In genomic region chr3:43013256-43013655, GRCh38 we compare ENCODE assay signal across 16 cellular contexts. TPM values are rescaled to one million over a fixed set of nuclear protein-coding genes. Genes with fewer than 3 reads are reported as not detected.
DNase-seq lines count a peak whose midpoint lies in the region; TF ChIP-seq lines count a peak whose summit lies in the region.
"Had no signal": no experiment of that assay in that cellular context is flagged by ENCODE, and none has a peak within 500 bp of the region (broad histone marks: within the 10 kb centered on the region; RNA-seq: fewer than 3 reads in every experiment).

No MANE protein-coding gene starts in this region.

- TF ChIP-seq CTCF in MM.1S (IDR thresholded peaks at IDR 0.05; ENCODE audit: low read length) (no peak), chondrocyte (IDR thresholded peaks at IDR 0.05) (no peak)

- H3K4me3 ChIP-seq in CD8-positive, alpha-beta memory T cell (ENCODE audit: low read length) = peak overlapping the region; percentile 30
- H3K4me3 ChIP-seq in MM.1S (ENCODE audit: low read length) (no peak overlapping the region), trophoblast cell (ENCODE audit: low read depth, low read length) (peak overlapping the region; percentile 10)
- H3K4me3 ChIP-seq: GM23248 had no signal

- H2BK5ac ChIP-seq in trophoblast cell (ENCODE audit: low read depth, low read length, poor library complexity) = no peak overlapping the region

- DNase-seq in SKM-1 treated with dmso at 0.1 percent for 144 hours (lab: John Stamatoyannopoulos, UW; ENCODE audit: unreplicated experiment) (peak; percentile 76), SKM-1 (lab: John Stamatoyannopoulos, UW; ENCODE audit: unreplicated experiment) (no peak), MM.1S (no peak), trophoblast cell (no peak), C1 segment of cervical spinal cord (lab: John Stamatoyannopoulos, UW) (no peak), chondrocyte (ENCODE audit: low spot score) (no peak), putamen (ENCODE audit: low spot score) (no peak)
- DNase-seq in CD8-positive, alpha-beta memory T cell = peak in 2 of 5 donors; percentile 12 to 52
- DNase-seq: GM23248, KG1, NCI-H1048, NCI-H1436, NCI-H1930, NCI-H526 had no signal

- H3K23ac ChIP-seq in trophoblast cell (ENCODE audit: low read length) = no peak overlapping the region

- no peak overlapping the region for H3K4ac ChIP-seq in trophoblast cell (ENCODE audit: low read depth, low read length)

- CTCF ChIA-PET in CD8-positive, alpha-beta memory T cell (lab: Charles Lee) = no interaction called here

- H4K8ac ChIP-seq in trophoblast cell (ENCODE audit: low read depth, low read length) = no peak overlapping the region

- H3K9me3 Mint-ChIP-seq in CD8-positive, alpha-beta memory T cell = peaks cover 0 to 6% (median 3%) of the 10 kb centered on the region in 5 donors
- no peaks in the 10 kb centered on the region for H3K9me3 Mint-ChIP-seq in chondrocyte (ENCODE audit: low read depth)

- no peak overlapping the region for H3K4me2 ChIP-seq in MM.1S (ENCODE audit: low read depth, low read length)
- no peak overlapping the region for H3K4me2 ChIP-seq in trophoblast cell (ENCODE audit: low read length)

- H2AFZ ChIP-seq in MM.1S (ENCODE audit: low read length) = 0 out of 2 replicates have a peak overlapping the region, but pooled peaks have one; percentile 31
- no peak overlapping the region for H2AFZ ChIP-seq in trophoblast cell (ENCODE audit: insufficient read depth, low read length, poor library complexity)
- H2AFZ ChIP-seq: GM23248 had no signal

- no peaks in the 10 kb centered on the region for H3K79me1 ChIP-seq in trophoblast cell (ENCODE audit: low read length)

- H3K79me2 ChIP-seq in MM.1S (ENCODE audit: low read length) (no peaks in the 10 kb centered on the region), trophoblast cell (ENCODE audit: control insufficient read depth, insufficient read depth, low read length, poor library complexity) (no peaks in the 10 kb centered on the region)

- peak overlapping the region; percentile 48 for H3K27ac ChIP-seq in CD8-positive, alpha-beta memory T cell (ENCODE audit: low read depth, low read length)
- H3K27ac ChIP-seq in MM.1S (ENCODE audit: low read length) = no peak overlapping the region
- no peak overlapping the region for H3K27ac ChIP-seq in trophoblast cell (ENCODE audit: low read depth, low read length)
- H3K27ac ChIP-seq: 22Rv1, GM23248 had no signal

- no peaks in the 10 kb centered on the region for H3K9me2 ChIP-seq in MM.1S (replicated peaks; ENCODE audit: insufficient read depth, low read length)

- peaks cover 0 to 2% (median 0%) of the 10 kb centered on the region in 3 donors for H3K4me1 Mint-ChIP-seq in CD8-positive, alpha-beta memory T cell
- H3K4me1 Mint-ChIP-seq in chondrocyte (ENCODE audit: low read depth) = no peaks in the 10 kb centered on the region

- no peak overlapping the region for H3K27ac Mint-ChIP-seq in CD8-positive, alpha-beta memory T cell
- H3K27ac Mint-ChIP-seq in chondrocyte (ENCODE audit: unreplicated experiment) = no peak overlapping the region

- H3F3A ChIP-seq in MM.1S (ENCODE audit: insufficient read depth, low read length) = no peaks in the 10 kb centered on the region

- no peak overlapping the region for H4K12ac ChIP-seq in trophoblast cell (ENCODE audit: low read depth, low read length)

- POLR2A ChIA-PET in CD8-positive, alpha-beta memory T cell (lab: Charles Lee) = no interaction called here

- no peaks in the 10 kb centered on the region for H3K27me3 ChIP-seq in CD8-positive, alpha-beta memory T cell (ENCODE audit: insufficient read depth, low read length, poor library complexity, severe bottlenecking)
- H3K27me3 ChIP-seq in MM.1S (replicated peaks; ENCODE audit: insufficient read depth, low read length) (no peaks in the 10 kb centered on the region), trophoblast cell (ENCODE audit: insufficient read depth, low read length) (no peaks in the 10 kb centered on the region)

- H4K20me1 ChIP-seq in MM.1S (ENCODE audit: insufficient read depth, low read length) = no peaks in the 10 kb centered on the region

- H3K9ac ChIP-seq in MM.1S (ENCODE audit: low read length) (no peak overlapping the region), trophoblast cell (ENCODE audit: low read length) (no peak overlapping the region)
- H3K9ac ChIP-seq: GM23248 had no signal

- no peak overlapping the region for H2BK12ac ChIP-seq in trophoblast cell (ENCODE audit: low read length)

- no peaks in the 10 kb centered on the region for H3K36me3 ChIP-seq in CD8-positive, alpha-beta memory T cell (ENCODE audit: insufficient read depth, low read length)
- H3K36me3 ChIP-seq in MM.1S (replicated peaks; ENCODE audit: insufficient read depth, low read length) = no peaks in the 10 kb centered on the region
- H3K36me3 ChIP-seq in trophoblast cell (ENCODE audit: control insufficient read depth in 1 of 2, insufficient read depth in 2 of 2, low read length in 2 of 2) = no peaks in the 10 kb centered on the region

- no peak overlapping the region for H3K14ac ChIP-seq in trophoblast cell (ENCODE audit: low read length)

- H3K4me1 ChIP-seq in CD8-positive, alpha-beta memory T cell (ENCODE audit: insufficient read depth, low read length) = peaks cover 30% of the 10 kb centered on the region
- H3K4me1 ChIP-seq in MM.1S (ENCODE audit: low read length) = no peaks in the 10 kb centered on the region
- H3K4me1 ChIP-seq in trophoblast cell (ENCODE audit: control insufficient read depth in 1 of 2, insufficient read depth in 2 of 2, low read length in 2 of 2) = no peaks in the 10 kb centered on the region

- no CpG with 5 or more reads among the region's 2 CpGs for WGBS in trophoblast cell (ENCODE audit: extremely low coverage, insufficient coverage, insufficient read length)

- H2BK120ac ChIP-seq in trophoblast cell (ENCODE audit: insufficient read depth, low read length, poor library complexity) = no peak overlapping the region

- H3K9me3 ChIP-seq in CD8-positive, alpha-beta memory T cell (ENCODE audit: low read length) = peaks cover 63% of the 10 kb centered on the region
- H3K9me3 ChIP-seq in MM.1S (replicated peaks; ENCODE audit: insufficient read depth, low read length) (no peaks in the 10 kb centered on the region), trophoblast cell (ENCODE audit: insufficient read depth, low read depth, low read length) (peaks cover 45% of the 10 kb centered on the region)

- peaks cover 0 to 2% of the 10 kb centered on the region in 2 donors for H3K27me3 Mint-ChIP-seq in CD8-positive, alpha-beta memory T cell
- H3K27me3 Mint-ChIP-seq in chondrocyte (ENCODE audit: low read depth) = peaks cover 1% of the 10 kb centered on the region

- no peak overlapping the region for H3K4me3 Mint-ChIP-seq in CD8-positive, alpha-beta memory T cell
- H3K4me3 Mint-ChIP-seq in chondrocyte (ENCODE audit: unreplicated experiment) = no peak overlapping the region

- no peak overlapping the region for H3K18ac ChIP-seq in trophoblast cell (ENCODE audit: low read length)

- no peak overlapping the region for H2AK5ac ChIP-seq in trophoblast cell (ENCODE audit: low read length)

- H4K91ac ChIP-seq in trophoblast cell (ENCODE audit: low read depth, low read length) = no peak overlapping the region

- no peaks in the 10 kb centered on the region for H3K36me3 Mint-ChIP-seq in CD8-positive, alpha-beta memory T cell
- no peaks in the 10 kb centered on the region for H3K36me3 Mint-ChIP-seq in chondrocyte (ENCODE audit: low read depth)

RNA-seq across cellular contexts. Expression of gene GASK1A, which starts 34.1 kb away (rescaled TPM):
- total RNA-seq in CD8-positive, alpha-beta memory T cell = not detected
- polyA plus RNA-seq in CD8-positive, alpha-beta memory T cell = not detected
- 0.89 and 1.1 TPM in 2 replicates for polyA plus RNA-seq in trophoblast cell (2013)
- 0.17 TPM in 1 of 3 replicates, not detected in the others for total RNA-seq in chondrocyte
- total RNA-seq: SK-MEL-5 had no signal
